Comparison of ENCODE assay signal across 1 cellular context in genomic region chr7:66377714-66378113, GRCh38.
TF ChIP-seq lines count a peak whose summit lies in the region.

No MANE protein-coding gene starts in this region.

TF ChIP-seq in IMR-90, 13 proteins besides CTCF, POLR2A, EP300 and RAD21 (continued from another document):
- TF ChIP-seq NFE2L2 (IDR thresholded peaks at IDR 0.05; ENCODE audit: low read depth, low read length) (no peak), RFX5 (IDR thresholded peaks at IDR 0.05; ENCODE audit: low read depth, low read length) (no peak), MAFK (IDR thresholded peaks at IDR 0.05; ENCODE audit: low read depth, low read length) (no peak), RCOR1 (IDR thresholded peaks at IDR 0.05; ENCODE audit: insufficient replicate concordance, low read length) (no peak), SMC3 (IDR thresholded peaks at IDR 0.05; ENCODE audit: low read depth, low read length) (no peak), MAZ (IDR thresholded peaks at IDR 0.05; ENCODE audit: borderline replicate concordance, low read depth, low read length) (no peak)
